8 cellular contexts compared by ENCODE assay signal in the genomic region with DNA sequence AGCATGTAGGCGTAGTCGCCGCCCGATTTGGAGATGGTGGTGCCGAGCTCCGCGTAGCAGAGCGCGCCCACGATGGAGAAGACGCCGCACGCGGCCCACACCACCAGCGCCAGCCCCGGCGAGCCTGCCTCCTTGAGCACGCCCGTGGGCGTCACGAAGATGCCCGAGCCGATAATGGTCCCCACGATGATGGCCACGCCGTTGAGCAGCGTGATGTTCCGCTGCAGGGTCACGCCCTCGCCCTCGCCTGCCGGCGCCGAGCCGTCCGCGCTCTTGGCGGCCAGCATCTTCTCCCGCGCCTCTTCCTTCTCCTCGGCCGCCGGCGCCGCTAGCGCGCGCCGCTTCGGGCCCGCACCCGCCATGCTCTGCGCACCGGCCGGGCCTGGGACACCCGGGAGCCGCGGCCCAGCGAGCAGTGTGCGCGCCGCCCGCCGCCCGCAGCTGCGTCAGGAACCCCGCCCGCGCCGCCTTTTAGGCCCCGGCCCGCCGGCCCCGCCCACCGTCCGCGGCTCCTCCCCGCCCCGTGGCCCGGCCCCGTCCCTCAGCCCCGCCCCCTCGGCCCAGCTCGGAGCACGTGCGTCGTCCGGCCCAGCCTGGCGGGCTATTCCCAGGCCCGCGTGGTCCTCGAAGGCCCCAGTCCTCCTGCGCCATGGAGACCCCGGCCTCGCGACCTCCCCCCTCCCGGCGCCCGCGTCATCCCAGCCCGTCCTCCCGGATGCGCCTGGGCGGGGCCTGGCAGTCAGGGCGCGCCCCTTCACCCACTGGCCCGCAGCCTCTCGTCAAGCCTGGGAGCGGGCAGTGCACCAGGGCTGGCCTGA. TPM values are rescaled to one million over a fixed set of nuclear protein-coding genes. Genes with fewer than 3 reads are reported as not detected.
A peak's percentile ranks its signal among the peaks of the same experiment; 100 is the strongest.
DNase-seq lines count a peak whose midpoint lies in the region; ATAC-seq lines count a peak whose summit lies in the region.
"Not testable (repeated sequence)": the region's sequence is repeated elsewhere in the genome, so short reads cannot be mapped to it uniquely, and the experiment has no call there.

Gene SLC7A5, minus strand, starts transcription at position 447 of the 818 bp plus-strand sequence. Its CDS starts 85 bp downstream, at position 362.

- peak within 1 kb of the TSS; percentile 68 for H3K27ac ChIP-seq in ACC112 (ENCODE audit: low read depth, low read length)

- H3K36me3 ChIP-seq in ACC112 (ENCODE audit: insufficient read depth, low read length), result not testable (repeated sequence)

- H3K9me3 Mint-ChIP-seq in activated CD4-positive, alpha-beta memory T cell treated with anti-CD3 and anti-CD28 coated beads, Interleukin-2, amount 10 ng/mL, durations not matched to agents 7 days and 5 days, result not testable (repeated sequence)

- H3K27ac Mint-ChIP-seq in activated CD4-positive, alpha-beta memory T cell treated with anti-CD3 and anti-CD28 coated beads, Interleukin-2, amount 10 ng/mL, durations not matched to agents 7 days and 5 days, result peak within 1 kb of the TSS; percentile 98

- H3K4me3 ChIP-seq in ACC112 (ENCODE audit: low read depth, low read length), result peak within 1 kb of the TSS; percentile 85

- not testable (repeated sequence) for H2AFZ ChIP-seq in ACC112 (ENCODE audit: low read length, unreplicated experiment)

- H3K4me1 ChIP-seq in ACC112 (ENCODE audit: control insufficient read depth, insufficient read depth, low read length, unreplicated experiment), result not testable (repeated sequence)

- H3K36me3 Mint-ChIP-seq in activated CD4-positive, alpha-beta memory T cell treated with anti-CD3 and anti-CD28 coated beads, Interleukin-2, amount 10 ng/mL, durations not matched to agents 7 days and 5 days (ENCODE audit: low read depth), result peaks cover 40% of the 10 kb centered on the region

- POLR2A ChIA-PET in activated CD4-positive, alpha-beta memory T cell treated with anti-CD3 and anti-CD28 coated beads, Interleukin-2, amount 10 ng/mL, durations not matched to agents 7 days and 5 days (lab: Charles Lee), result interaction anchor here (0.7 to 9.1 kb wide), 10 partner anchors 9 to 104 kb away, joined by 3 to 241 read pairs (median 20); partner anchors contain the start of genes BANP and KLHDC4

- peak within 1 kb of the TSS; percentile 97 for H3K4me3 Mint-ChIP-seq in activated CD4-positive, alpha-beta memory T cell treated with anti-CD3 and anti-CD28 coated beads, Interleukin-2, amount 10 ng/mL, durations not matched to agents 7 days and 5 days

- ATAC-seq in GM18907 (IDR thresholded peaks at IDR 0.05; ENCODE audit: unreplicated experiment) (peak; percentile 60), HG03135 (IDR thresholded peaks at IDR 0.05; ENCODE audit: unreplicated experiment) (peak; percentile 55)

- H3K27me3 Mint-ChIP-seq in activated CD4-positive, alpha-beta memory T cell treated with anti-CD3 and anti-CD28 coated beads, Interleukin-2, amount 10 ng/mL, durations not matched to agents 7 days and 5 days, result not testable (repeated sequence)

- H3K4me1 Mint-ChIP-seq in activated CD4-positive, alpha-beta memory T cell treated with anti-CD3 and anti-CD28 coated beads, Interleukin-2, amount 10 ng/mL, durations not matched to agents 7 days and 5 days, result peaks cover 61% of the 10 kb centered on the region

- peak; percentile 32 for DNase-seq in NK-92 treated with Interleukin-12 subunit alpha and Interleukin-12 subunit beta, amount 100 ng/mL, for 24 hours (lab: John Stamatoyannopoulos, UW)
- DNase-seq in activated CD4-positive, alpha-beta memory T cell treated with anti-CD3 and anti-CD28 coated beads, Interleukin-2, amount 10 ng/mL, durations not matched to agents 7 days and 5 days, result peak; percentile 90
- DNase-seq in dedifferentiated amniotic fluid mesenchymal stem cell (ENCODE audit: extremely low spot score) (peak; percentile 64), left kidney (ENCODE audit: low read depth, low spot score) (peak; percentile 84)
- DNase-seq in stimulated activated CD4-positive, alpha-beta T cell treated with anti-CD3 and anti-CD28 coated beads, Interleukin-15, amount 100 ng/mL, for 24 hours, result peak; percentile 92

- H3K27me3 ChIP-seq in ACC112 (ENCODE audit: insufficient read depth, low read length), result not testable (repeated sequence)

- CTCF ChIA-PET in activated CD4-positive, alpha-beta memory T cell treated with anti-CD3 and anti-CD28 coated beads, Interleukin-2, amount 10 ng/mL, durations not matched to agents 7 days and 5 days (lab: Charles Lee), result interaction anchor here (1.2 to 13.9 kb wide), 5 partner anchors 18 to 102 kb away, joined by 3 to 454 read pairs (median 72); partner anchors contain the start of gene KLHDC4

- H3K79me2 ChIP-seq in ACC112 (ENCODE audit: control insufficient read depth, insufficient read depth, low read length, unreplicated experiment), result peaks cover 16% of the 10 kb centered on the region

RNA-seq across cellular contexts. Expression of gene SLC7A5, which starts in this region (rescaled TPM):
- total RNA-seq in activated CD4-positive, alpha-beta memory T cell treated with anti-CD3 and anti-CD28 coated beads, Interleukin-2, amount 10 ng/mL, durations not matched to agents 7 days and 5 days, result 100 to 1,000 TPM; 178 to 187 TPM

Comparison
In these comparisons a context has a peak if more than half of its experiments do, and no peak if none do; other contexts are left out.
1. Peak in every context shown above with its lines: DNase-seq, ATAC-seq, H3K4me3 ChIP-seq and H3K27ac ChIP-seq.
2. DNase-seq: peak in every context shown above with its lines; median percentile 92 in stimulated activated CD4-positive, alpha-beta T cell treated with anti-CD3 and anti-CD28 coated beads, Interleukin-15, amount 100 ng/mL, for 24 hours; 90 in activated CD4-positive, alpha-beta memory T cell treated with anti-CD3 and anti-CD28 coated beads, Interleukin-2, amount 10 ng/mL, durations not matched to agents 7 days and 5 days; 84 in left kidney; 64 in dedifferentiated amniotic fluid mesenchymal stem cell; 32 in NK-92 treated with Interleukin-12 subunit alpha and Interleukin-12 subunit beta, amount 100 ng/mL, for 24 hours.